Comparison of ENCODE assay signal across 10 cellular contexts in genomic region chr3:194496217-194496881, GRCh38. TPM values are rescaled to one million over a fixed set of nuclear protein-coding genes. Genes with fewer than 3 reads are reported as not detected.
A peak's percentile ranks its signal among the peaks of the same experiment; 100 is the strongest.
DNase-seq lines count a peak whose midpoint lies in the region; ATAC-seq lines count a peak whose summit lies in the region.
"Had no signal": no experiment of that assay in that cellular context is flagged by ENCODE, and none has a peak within 500 bp of the region (broad histone marks: within the 10 kb centered on the region; RNA-seq: fewer than 3 reads in every experiment).

No MANE protein-coding gene starts in this region.

- H3K27me3 Mint-ChIP-seq in activated naive CD8-positive, alpha-beta T cell: no peaks in the 10 kb centered on the region
- no peaks in the 10 kb centered on the region for H3K27me3 Mint-ChIP-seq in activated naive CD8-positive, alpha-beta T cell treated with anti-CD3 and anti-CD28 coated beads for 36 hours
- H3K27me3 Mint-ChIP-seq in activated T-helper 17 cell treated with anti-CD3 and anti-CD28 coated beads, Interleukin-2, amount 50 U/mL, for 72 hours: no peaks in the 10 kb centered on the region
- H3K27me3 Mint-ChIP-seq in activated naive CD4-positive, alpha-beta T cell treated with anti-CD3 and anti-CD28 coated beads for 36 hours (ENCODE audit: low read depth): no peaks in the 10 kb centered on the region
- H3K27me3 Mint-ChIP-seq: brain had no signal

- H3K4me3 Mint-ChIP-seq in activated naive CD8-positive, alpha-beta T cell: no peak overlapping the region
- H3K4me3 Mint-ChIP-seq in activated naive CD8-positive, alpha-beta T cell treated with anti-CD3 and anti-CD28 coated beads for 36 hours: no peak overlapping the region
- H3K4me3 Mint-ChIP-seq in activated T-helper 17 cell treated with anti-CD3 and anti-CD28 coated beads, Interleukin-2, amount 50 U/mL, for 72 hours: peak overlapping the region; percentile 68
- H3K4me3 Mint-ChIP-seq in activated naive CD4-positive, alpha-beta T cell treated with anti-CD3 and anti-CD28 coated beads for 36 hours: no peak overlapping the region
- H3K4me3 Mint-ChIP-seq: brain had no signal

- H3K36me3 Mint-ChIP-seq in activated naive CD8-positive, alpha-beta T cell: peaks cover 3% of the 10 kb centered on the region
- H3K36me3 Mint-ChIP-seq in activated naive CD8-positive, alpha-beta T cell treated with anti-CD3 and anti-CD28 coated beads for 36 hours: no peaks in the 10 kb centered on the region
- peaks cover 6% of the 10 kb centered on the region for H3K36me3 Mint-ChIP-seq in activated T-helper 17 cell treated with anti-CD3 and anti-CD28 coated beads, Interleukin-2, amount 50 U/mL, for 72 hours (ENCODE audit: low read depth)
- H3K36me3 Mint-ChIP-seq in activated naive CD4-positive, alpha-beta T cell treated with anti-CD3 and anti-CD28 coated beads for 36 hours (ENCODE audit: low read depth): no peaks in the 10 kb centered on the region
- H3K36me3 Mint-ChIP-seq: brain had no signal

- peak overlapping the region; percentile 2 for H3K27ac Mint-ChIP-seq in activated naive CD8-positive, alpha-beta T cell
- H3K27ac Mint-ChIP-seq in activated naive CD8-positive, alpha-beta T cell treated with anti-CD3 and anti-CD28 coated beads for 36 hours: no peak overlapping the region
- H3K27ac Mint-ChIP-seq in activated T-helper 17 cell treated with anti-CD3 and anti-CD28 coated beads, Interleukin-2, amount 50 U/mL, for 72 hours: peak overlapping the region; percentile 79
- H3K27ac Mint-ChIP-seq in activated naive CD4-positive, alpha-beta T cell treated with anti-CD3 and anti-CD28 coated beads for 36 hours: no peak overlapping the region
- H3K27ac Mint-ChIP-seq: brain had no signal

- no peak for DNase-seq in activated naive CD8-positive, alpha-beta T cell treated with anti-CD3 and anti-CD28 coated beads for 36 hours
- DNase-seq in Kasumi-1 (lab: John Stamatoyannopoulos, UW) (peak; percentile 17 to 19), HK-2 (ENCODE audit: unreplicated experiment) (no peak), HuH-7.5 (ENCODE audit: low spot score) (no peak), NCI-H446 treated with DMSO at 0.1 percent for 48 hours (lab: John Stamatoyannopoulos, UW) (no peak)
- DNase-seq in activated naive CD4-positive, alpha-beta T cell treated with anti-CD3 and anti-CD28 coated beads for 36 hours: no peak

- no peaks in the 10 kb centered on the region for H3K9me3 Mint-ChIP-seq in activated naive CD8-positive, alpha-beta T cell (ENCODE audit: low read depth)
- H3K9me3 Mint-ChIP-seq in activated naive CD8-positive, alpha-beta T cell treated with anti-CD3 and anti-CD28 coated beads for 36 hours: no peaks in the 10 kb centered on the region
- H3K9me3 Mint-ChIP-seq in activated T-helper 17 cell treated with anti-CD3 and anti-CD28 coated beads, Interleukin-2, amount 50 U/mL, for 72 hours: no peaks in the 10 kb centered on the region
- H3K9me3 Mint-ChIP-seq in activated naive CD4-positive, alpha-beta T cell treated with anti-CD3 and anti-CD28 coated beads for 36 hours: no peaks in the 10 kb centered on the region

- peaks cover 12% of the 10 kb centered on the region for H3K4me1 Mint-ChIP-seq in activated naive CD8-positive, alpha-beta T cell (ENCODE audit: low read depth)
- H3K4me1 Mint-ChIP-seq in activated naive CD8-positive, alpha-beta T cell treated with anti-CD3 and anti-CD28 coated beads for 36 hours: peaks cover 14% of the 10 kb centered on the region
- peaks cover 25% of the 10 kb centered on the region for H3K4me1 Mint-ChIP-seq in activated T-helper 17 cell treated with anti-CD3 and anti-CD28 coated beads, Interleukin-2, amount 50 U/mL, for 72 hours
- H3K4me1 Mint-ChIP-seq in activated naive CD4-positive, alpha-beta T cell treated with anti-CD3 and anti-CD28 coated beads for 36 hours (ENCODE audit: low read depth): peaks cover 18% of the 10 kb centered on the region
- H3K4me1 Mint-ChIP-seq: brain had no signal

- peak; percentile 37 for ATAC-seq in activated T-helper 17 cell treated with anti-CD3 and anti-CD28 coated beads, Interleukin-2, amount 50 U/mL, for 72 hours (replicated peaks)
- ATAC-seq: sciatic nerve had no signal

- CTCF ChIA-PET in activated naive CD4-positive, alpha-beta T cell treated with anti-CD3 and anti-CD28 coated beads for 36 hours (lab: Charles Lee): interaction anchor here (0.9 to 2.1 kb wide), 3 partner anchors 24 to 86 kb away, joined by 3 to 6 read pairs (median 5); no protein-coding TSS in a partner anchor

- intact Hi-C loops in activated naive CD4-positive, alpha-beta T cell treated with anti-CD3 and anti-CD28 coated beads for 36 hours (cut with micrococcal nuclease): no loop called here

RNA-seq across cellular contexts. Expression of gene ATP13A3, which starts 9.5 kb away (rescaled TPM):
- total RNA-seq in activated naive CD8-positive, alpha-beta T cell treated with anti-CD3 and anti-CD28 coated beads for 36 hours: 100 to 1,000 TPM; 113 to 124 TPM
- total RNA-seq in activated T-helper 17 cell treated with anti-CD3 and anti-CD28 coated beads, Interleukin-2, amount 50 U/mL, for 72 hours: 100 to 1,000 TPM; 121 to 126 TPM
- 10 to 100 TPM; 88.4 to 92.3 TPM for total RNA-seq in activated naive CD4-positive, alpha-beta T cell treated with anti-CD3 and anti-CD28 coated beads for 36 hours

Comparison
In these comparisons a context has a peak if more than half of its experiments do, and no peak if none do; other contexts are left out.
1. H3K27ac Mint-ChIP-seq: peak in activated naive CD8-positive, alpha-beta T cell (single experiment) and activated T-helper 17 cell treated with anti-CD3 and anti-CD28 coated beads, Interleukin-2, amount 50 U/mL, for 72 hours (single experiment); none in activated naive CD8-positive, alpha-beta T cell treated with anti-CD3 and anti-CD28 coated beads for 36 hours (single experiment) and activated naive CD4-positive, alpha-beta T cell treated with anti-CD3 and anti-CD28 coated beads for 36 hours (single experiment).
2. DNase-seq: peak in Kasumi-1 (2 of 2); none in activated naive CD8-positive, alpha-beta T cell treated with anti-CD3 and anti-CD28 coated beads for 36 hours (single experiment), HK-2 (single experiment), HuH-7.5 (single experiment), activated naive CD4-positive, alpha-beta T cell treated with anti-CD3 and anti-CD28 coated beads for 36 hours (single experiment) and NCI-H446 treated with DMSO at 0.1 percent for 48 hours (single experiment).